Comparison of ENCODE assay signal across 37 cellular contexts in the genomic region with DNA sequence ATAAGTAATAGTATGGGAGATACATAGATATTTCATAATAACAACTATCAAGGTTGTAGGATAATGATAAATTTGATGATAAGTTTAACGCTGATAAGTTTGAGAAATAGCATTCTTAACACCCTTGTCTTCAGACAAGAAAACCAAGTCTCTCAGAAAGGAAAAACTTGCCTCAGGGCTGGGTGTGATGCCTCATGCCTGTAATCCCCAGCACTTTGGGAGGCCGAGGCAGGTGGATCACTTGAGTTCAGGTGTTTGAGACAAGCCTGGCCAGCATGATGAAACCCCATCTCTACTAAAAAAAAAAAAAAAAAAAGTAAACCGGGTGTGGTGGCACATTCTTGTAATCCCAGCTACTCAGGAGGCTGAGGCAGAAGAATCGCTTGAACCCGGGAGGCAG.
"Had no signal": no experiment of that assay in that cellular context is flagged by ENCODE, and none has a peak within 500 bp of the region (broad histone marks: within the 10 kb centered on the region; RNA-seq: fewer than 3 reads in every experiment).

No MANE protein-coding gene starts in this region.

- H3K4me1 Mint-ChIP-seq: activated naive CD4-positive, alpha-beta T cell treated with anti-CD3 and anti-CD28 coated beads, Interleukin-2, amount 10 ng/mL, durations not matched to agents 7 days and 5 days; activated naive CD4-positive, alpha-beta T cell treated with anti-CD3 and anti-CD28 coated beads, Interleukin-2, amount 50 U/mL, for 24 hours; activated naive CD8-positive, alpha-beta T cell treated with anti-CD3 and anti-CD28 coated beads for 36 hours; activated naive CD8-positive, alpha-beta T cell treated with anti-CD3 and anti-CD28 coated beads, Interleukin-2, amount 10 ng/mL, durations not matched to agents 7 days and 5 days; activated naive CD8-positive, alpha-beta T cell treated with anti-CD3 and anti-CD28 coated beads, Interleukin-2, amount 50 U/mL, for 24 hours; activated T-helper 17 cell treated with anti-CD3 and anti-CD28 coated beads, Interleukin-2, amount 50 U/mL, for 72 hours; brain; central memory CD8-positive, alpha-beta T cell had no signal

- H3K36me3 ChIP-seq: adrenal gland, ascending aorta, brain microvascular endothelial cell, breast epithelium, cardiac muscle cell had no signal

- H3K4me3 ChIP-seq: adrenal gland, ascending aorta, body of pancreas, breast epithelium, cardiac muscle cell had no signal

- DNase-seq: activated effector memory CD4-positive, alpha-beta T cell treated with anti-CD3 and anti-CD28 coated beads, Interleukin-2, amount 50 U/mL, for 16 hours; activated effector memory CD4-positive, alpha-beta T cell treated with Interleukin-2 at 50 U/mL for 16 hours; activated gamma-delta T cell; activated gamma-delta T cell treated with Interleukin-2 at 50 U/mL for 16 hours; activated naive CD4-positive, alpha-beta T cell; activated naive CD4-positive, alpha-beta T cell treated with anti-CD3 and anti-CD28 coated beads for 36 hours; activated naive CD4-positive, alpha-beta T cell treated with anti-CD3 and anti-CD28 coated beads, Interleukin-2, amount 10 ng/mL, durations not matched to agents 7 days and 5 days; activated naive CD4-positive, alpha-beta T cell treated with anti-CD3 and anti-CD28 coated beads, Interleukin-2, amount 50 U/mL, for 16 hours; activated naive CD4-positive, alpha-beta T cell treated with Interleukin-2 at 50 U/mL for 16 hours; activated naive CD8-positive, alpha-beta T cell treated with anti-CD3 and anti-CD28 coated beads for 36 hours; activated naive CD8-positive, alpha-beta T cell treated with anti-CD3 and anti-CD28 coated beads, Interleukin-2, amount 10 ng/mL, durations not matched to agents 7 days and 5 days; activated naive CD8-positive, alpha-beta T cell treated with anti-CD3 and anti-CD28 coated beads, Interleukin-2, amount 50 U/mL, for 24 hours; activated T-cell treated with anti-CD3 and anti-CD28 coated beads, Interleukin-2, amount 50 U/mL, for 1 hour; activated T-cell treated with anti-CD3 and anti-CD28 coated beads, Interleukin-2, amount 50 U/mL, for 24 hours; activated T-cell treated with anti-CD3 and anti-CD28 coated beads, Interleukin-2, amount 50 U/mL, for 4 hours; activated T-cell treated with anti-CD3 and anti-CD28 coated beads, Interleukin-2, amount 50 U/mL, for 48 hours; activated T-cell treated with anti-CD3 and anti-CD28 coated beads, Interleukin-2, amount 50 U/mL, for 72 hours; adrenal gland; amniotic stem cell; amygdala; anterior cingulate cortex; aorta; body of pancreas; brain microvascular endothelial cell; central memory CD4-positive, alpha-beta T cell; cerebellar nuclear complex had no signal

- H3K27me3 Mint-ChIP-seq: activated naive CD4-positive, alpha-beta T cell treated with anti-CD3 and anti-CD28 coated beads, Interleukin-2, amount 10 ng/mL, durations not matched to agents 7 days and 5 days; activated naive CD8-positive, alpha-beta T cell treated with anti-CD3 and anti-CD28 coated beads, Interleukin-2, amount 10 ng/mL, durations not matched to agents 7 days and 5 days; activated naive CD8-positive, alpha-beta T cell treated with anti-CD3 and anti-CD28 coated beads, Interleukin-2, amount 50 U/mL, for 24 hours; central memory CD8-positive, alpha-beta T cell had no signal

- H3K4me1 ChIP-seq: adrenal gland, ascending aorta, body of pancreas, breast epithelium had no signal

- H3K27ac Mint-ChIP-seq: activated naive CD4-positive, alpha-beta T cell treated with anti-CD3 and anti-CD28 coated beads for 36 hours; activated naive CD4-positive, alpha-beta T cell treated with anti-CD3 and anti-CD28 coated beads, Interleukin-2, amount 10 ng/mL, durations not matched to agents 7 days and 5 days; activated naive CD4-positive, alpha-beta T cell treated with anti-CD3 and anti-CD28 coated beads, Interleukin-2, amount 50 U/mL, for 24 hours; activated naive CD4-positive, alpha-beta T cell treated with anti-CD3 and anti-CD28 coated beads, Interleukin-2, amount 50 U/mL, for 72 hours; activated naive CD8-positive, alpha-beta T cell; activated naive CD8-positive, alpha-beta T cell treated with anti-CD3 and anti-CD28 coated beads for 36 hours; activated naive CD8-positive, alpha-beta T cell treated with anti-CD3 and anti-CD28 coated beads, Interleukin-2, amount 10 ng/mL, durations not matched to agents 7 days and 5 days; activated naive CD8-positive, alpha-beta T cell treated with anti-CD3 and anti-CD28 coated beads, Interleukin-2, amount 50 U/mL, for 24 hours; activated T-cell treated with anti-CD3 and anti-CD28 coated beads, Interleukin-2, amount 50 U/mL, for 24 hours; activated T-cell treated with anti-CD3 and anti-CD28 coated beads, Interleukin-2, amount 50 U/mL, for 72 hours; activated T-helper 1 cell treated with anti-CD3 and anti-CD28 coated beads, Interleukin-12 subunit alpha, Interleukin-12 subunit beta, Interleukin-2, Interleukin-4 antibody, amounts not matched to agents 30 ng/mL and 10 ng/mL and 1 ng/mL, durations not matched to agents 14 hours and 24 hours and 36 hours; activated T-helper 17 cell treated with anti-CD3 and anti-CD28 coated beads, Interleukin-2, amount 50 U/mL, for 72 hours; activated T-helper 2 cell treated with anti-CD3 and anti-CD28 coated beads, Interferon-gamma antibody, Interleukin-2, Interleukin-4, amounts not matched to agents 10 μg/mL and 5 μg/mL and 100 μg/mL, durations not matched to agents 14 hours and 24 hours and 36 hours; brain had no signal

- H3K27ac ChIP-seq: adrenal gland, ascending aorta, body of pancreas, brain microvascular endothelial cell, breast epithelium, cardiac muscle cell had no signal

- H3K36me3 Mint-ChIP-seq: activated naive CD4-positive, alpha-beta T cell treated with anti-CD3 and anti-CD28 coated beads, Interleukin-2, amount 10 ng/mL, durations not matched to agents 7 days and 5 days; activated naive CD4-positive, alpha-beta T cell treated with anti-CD3 and anti-CD28 coated beads, Interleukin-2, amount 50 U/mL, for 24 hours; activated naive CD4-positive, alpha-beta T cell treated with anti-CD3 and anti-CD28 coated beads, Interleukin-2, amount 50 U/mL, for 72 hours; activated naive CD8-positive, alpha-beta T cell; activated naive CD8-positive, alpha-beta T cell treated with anti-CD3 and anti-CD28 coated beads for 36 hours; activated naive CD8-positive, alpha-beta T cell treated with anti-CD3 and anti-CD28 coated beads, Interleukin-2, amount 10 ng/mL, durations not matched to agents 7 days and 5 days; brain had no signal

- H3K9me3 ChIP-seq: adrenal gland, ascending aorta, body of pancreas, breast epithelium had no signal

- H3K9me3 Mint-ChIP-seq: activated naive CD4-positive, alpha-beta T cell treated with anti-CD3 and anti-CD28 coated beads for 36 hours; activated naive CD4-positive, alpha-beta T cell treated with anti-CD3 and anti-CD28 coated beads, Interleukin-2, amount 10 ng/mL, durations not matched to agents 7 days and 5 days; activated naive CD8-positive, alpha-beta T cell treated with anti-CD3 and anti-CD28 coated beads for 36 hours; activated T-cell treated with anti-CD3 and anti-CD28 coated beads, Interleukin-2, amount 50 U/mL, for 24 hours; activated T-helper 2 cell treated with anti-CD3 and anti-CD28 coated beads, Interferon-gamma antibody, Interleukin-2, Interleukin-4, amounts not matched to agents 10 μg/mL and 5 μg/mL and 100 μg/mL, durations not matched to agents 14 hours and 24 hours and 36 hours; brain; central memory CD8-positive, alpha-beta T cell had no signal

- H3K4me3 Mint-ChIP-seq: activated naive CD4-positive, alpha-beta T cell treated with anti-CD3 and anti-CD28 coated beads for 36 hours; activated naive CD4-positive, alpha-beta T cell treated with anti-CD3 and anti-CD28 coated beads, Interleukin-2, amount 10 ng/mL, durations not matched to agents 7 days and 5 days; activated naive CD4-positive, alpha-beta T cell treated with anti-CD3 and anti-CD28 coated beads, Interleukin-2, amount 50 U/mL, for 24 hours; activated naive CD8-positive, alpha-beta T cell; activated naive CD8-positive, alpha-beta T cell treated with anti-CD3 and anti-CD28 coated beads for 36 hours; activated naive CD8-positive, alpha-beta T cell treated with anti-CD3 and anti-CD28 coated beads, Interleukin-2, amount 10 ng/mL, durations not matched to agents 7 days and 5 days; activated naive CD8-positive, alpha-beta T cell treated with anti-CD3 and anti-CD28 coated beads, Interleukin-2, amount 50 U/mL, for 24 hours; activated T-cell treated with anti-CD3 and anti-CD28 coated beads, Interleukin-2, amount 50 U/mL, for 24 hours; activated T-cell treated with anti-CD3 and anti-CD28 coated beads, Interleukin-2, amount 50 U/mL, for 4 hours; activated T-cell treated with anti-CD3 and anti-CD28 coated beads, Interleukin-2, amount 50 U/mL, for 72 hours; activated T-helper 1 cell treated with anti-CD3 and anti-CD28 coated beads, Interleukin-12 subunit alpha, Interleukin-12 subunit beta, Interleukin-2, Interleukin-4 antibody, amounts not matched to agents 30 ng/mL and 10 ng/mL and 1 ng/mL, durations not matched to agents 14 hours and 24 hours and 36 hours; activated T-helper 17 cell treated with anti-CD3 and anti-CD28 coated beads, Interleukin-2, amount 50 U/mL, for 72 hours; brain; central memory CD8-positive, alpha-beta T cell had no signal

- H3K27me3 ChIP-seq: adrenal gland, ascending aorta, body of pancreas, brain microvascular endothelial cell, breast epithelium, cardiac muscle cell had no signal

- ATAC-seq: activated naive CD4-positive, alpha-beta T cell treated with anti-CD3 and anti-CD28 coated beads, Interleukin-2, amount 50 U/mL, for 72 hours; activated naive CD8-positive, alpha-beta T cell treated with anti-CD3 and anti-CD28 coated beads, Interleukin-2, amount 50 U/mL, for 24 hours; activated T-cell treated with anti-CD3 and anti-CD28 coated beads, Interleukin-2, amount 50 U/mL, for 4 hours; activated T-cell treated with anti-CD3 and anti-CD28 coated beads, Interleukin-2, amount 50 U/mL, for 72 hours; activated T-helper 17 cell treated with anti-CD3 and anti-CD28 coated beads, Interleukin-2, amount 50 U/mL, for 72 hours; body of pancreas had no signal
